In the genomic region with DNA sequence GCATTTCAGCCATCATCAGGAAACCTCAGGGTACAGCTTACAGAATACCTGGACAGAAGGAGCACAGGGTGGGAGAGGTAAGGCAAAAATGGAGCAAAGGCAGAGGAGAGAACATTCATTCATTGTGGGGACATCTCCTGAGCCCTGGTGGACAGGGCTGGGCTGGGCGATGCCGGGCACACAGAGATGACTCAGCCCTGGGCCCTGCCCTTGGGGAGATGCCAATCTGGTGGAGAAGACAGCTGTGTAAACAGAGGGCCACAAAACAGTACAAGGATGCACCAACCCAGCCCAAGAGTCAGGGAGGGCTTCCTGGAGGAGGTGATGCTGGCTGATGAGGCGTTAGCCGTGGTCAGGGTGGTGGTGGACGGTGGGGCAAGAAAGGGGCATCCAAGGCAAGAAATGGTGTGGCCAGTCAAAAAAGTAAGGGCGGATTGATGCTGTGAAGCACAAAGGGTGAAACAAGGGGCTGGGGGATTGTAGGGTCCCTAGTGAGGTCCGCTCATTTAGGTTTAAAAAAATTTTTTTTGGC, we compare ENCODE assay signal across 14 cellular contexts. TPM values are rescaled to one million over a fixed set of nuclear protein-coding genes. Genes with fewer than 3 reads are reported as not detected.
DNase-seq lines count a peak whose midpoint lies in the region; ATAC-seq and TF ChIP-seq lines count a peak whose summit lies in the region.
"Had no signal": no experiment of that assay in that cellular context is flagged by ENCODE, and none has a peak within 500 bp of the region (broad histone marks: within the 10 kb centered on the region; RNA-seq: fewer than 3 reads in every experiment).

No MANE protein-coding gene starts in this region.

- H3K27ac ChIP-seq in fibroblast of lung (ENCODE audit: insufficient read depth, low read length) (no peak overlapping the region), osteoblast (ENCODE audit: low read depth, low read length) (peak overlapping the region; percentile 83)
- H3K27ac ChIP-seq: C4-2B, parathyroid adenoma had no signal

- H3K9me3 ChIP-seq in fibroblast of lung (ENCODE audit: control insufficient read depth, insufficient read depth, low read depth, low read length) (no peaks in the 10 kb centered on the region), osteoblast (ENCODE audit: low read depth, low read length) (no peaks in the 10 kb centered on the region)

- H4K20me1 ChIP-seq in fibroblast of lung (ENCODE audit: control insufficient read depth, extremely low read depth, insufficient read depth, low read length) (no peaks in the 10 kb centered on the region), osteoblast (ENCODE audit: insufficient read depth, low read length) (no peaks in the 10 kb centered on the region)

- no peak overlapping the region for H3K4me3 ChIP-seq in fibroblast of lung (replicated peaks in 1 of 4; ENCODE audit: control extremely low read depth in 1 of 4, insufficient read depth in 1 of 4, low read depth in 3 of 4, low read length in 4 of 4)
- peak overlapping the region; percentile 33 for H3K4me3 ChIP-seq in osteoblast (ENCODE audit: insufficient read depth, low read length)

- H3K4me2 ChIP-seq in fibroblast of lung (ENCODE audit: extremely low read depth, insufficient read depth, low read length) (no peak overlapping the region), osteoblast (ENCODE audit: insufficient read depth, low read length) (peak overlapping the region; percentile 57)

- H3K36me3 ChIP-seq in fibroblast of lung (ENCODE audit: control insufficient read depth, insufficient read depth, low read length) = no peaks in the 10 kb centered on the region
- no peaks in the 10 kb centered on the region for H3K36me3 ChIP-seq in osteoblast (ENCODE audit: insufficient read depth, low read length)

- DNase-seq in EL (peak; percentile 67), T1000 (lab: John Stamatoyannopoulos, UW) (peak; percentile 58), fibroblast of lung (ENCODE audit: low read depth in 2 of 2) (peak; percentile 41 to 60), osteoblast (ENCODE audit: insufficient read length, low spot score, missing footprints) (peak; percentile 95)
- no peak for DNase-seq in NK-92 treated with Interleukin-12 subunit alpha and Interleukin-12 subunit beta, amount 100 ng/mL, for 24 hours (lab: John Stamatoyannopoulos, UW)
- DNase-seq: activated effector memory CD4-positive, alpha-beta T cell treated with Interleukin-2 at 50 U/mL for 16 hours had no signal

- H3K79me2 ChIP-seq in fibroblast of lung (ENCODE audit: control insufficient read depth, insufficient read depth, low read length) (no peaks in the 10 kb centered on the region), osteoblast (ENCODE audit: insufficient read depth, low read length) (peaks cover 12% of the 10 kb centered on the region)
- H3K79me2 ChIP-seq: parathyroid adenoma had no signal

- no peak overlapping the region for H3K9ac ChIP-seq in fibroblast of lung (ENCODE audit: insufficient read depth, low read length)
- H3K9ac ChIP-seq: parathyroid adenoma had no signal

- H3K27me3 ChIP-seq in fibroblast of lung (ENCODE audit: control insufficient read depth, insufficient read depth, low read length) (peaks cover 8% of the 10 kb centered on the region), osteoblast (ENCODE audit: insufficient read depth, low read length) (no peaks in the 10 kb centered on the region)

- H3K4me1 ChIP-seq in fibroblast of lung (ENCODE audit: control insufficient read depth, extremely low read depth, insufficient read depth, low read length) (peaks cover 6% of the 10 kb centered on the region), osteoblast (ENCODE audit: insufficient read depth, low read length) (peaks cover 39% of the 10 kb centered on the region)
- H3K4me1 ChIP-seq: parathyroid adenoma had no signal

- TF ChIP-seq CTCF in fibroblast of lung (conservative IDR thresholded peaks at IDR 0.05 in 1 of 2, IDR thresholded peaks at IDR 0.05 in 1 of 2; ENCODE audit: low read depth in 1 of 2, low read length in 2 of 2) (no peak), osteoblast (IDR thresholded peaks at IDR 0.05; ENCODE audit: extremely low read depth, low read depth, low read length) (no peak)

- H2AFZ ChIP-seq in fibroblast of lung (ENCODE audit: low read length) (no peak overlapping the region), osteoblast (ENCODE audit: low read length) (no peak overlapping the region)
- H2AFZ ChIP-seq: parathyroid adenoma had no signal

- ATAC-seq in GM19324 (IDR thresholded peaks at IDR 0.05; ENCODE audit: low FRiP score, unreplicated experiment) (no peak), HG03469 (IDR thresholded peaks at IDR 0.05; ENCODE audit: unreplicated experiment) (no peak), HG03342 (IDR thresholded peaks at IDR 0.05; ENCODE audit: unreplicated experiment) (no peak)

RNA-seq across cellular contexts. Expression of gene HAS1, which starts 3.6 kb away (rescaled TPM):
- total RNA-seq in fibroblast of lung (not detected in 2 replicates), osteoblast (5.4 and 6.2 TPM in 2 replicates)
- not detected in 2 replicates for polyA plus RNA-seq in fibroblast of lung
- not detected in 2 replicates for polyA plus RNA-seq in fibroblast of lung (2012)
- not detected in 2 replicates for polyA minus RNA-seq in fibroblast of lung (ENCODE audit: low replicate concordance)
- total RNA-seq: glomerular endothelial cell, kidney epithelial cell, SK-MEL-5 had no signal

RNA-seq across cellular contexts. Expression of gene FPR1, which starts 24.3 kb away (rescaled TPM):
- total RNA-seq in fibroblast of lung = not detected in 2 replicates
- 0.14 TPM in 1 of 2 replicates, not detected in the other for polyA plus RNA-seq in fibroblast of lung
- polyA plus RNA-seq in fibroblast of lung (2012) = not detected in 2 replicates
- polyA minus RNA-seq in fibroblast of lung (ENCODE audit: low replicate concordance) = not detected in 2 replicates
- total RNA-seq in osteoblast = 4.4 and 5.1 TPM in 2 replicates
- total RNA-seq: glomerular endothelial cell, kidney epithelial cell, SK-MEL-5 had no signal

RNA-seq across cellular contexts. Expression of gene FPR2, which starts 33.6 kb away (rescaled TPM):
- not detected in 2 replicates for total RNA-seq in fibroblast of lung
- 0.12 TPM in 1 of 2 replicates, not detected in the other for polyA plus RNA-seq in fibroblast of lung
- polyA plus RNA-seq in fibroblast of lung (2012) = not detected in 2 replicates
- polyA minus RNA-seq in fibroblast of lung (ENCODE audit: low replicate concordance) = not detected in 2 replicates
- total RNA-seq in osteoblast = 0.29 and 0.36 TPM in 2 replicates
- total RNA-seq: glomerular endothelial cell, kidney epithelial cell, SK-MEL-5 had no signal

RNA-seq across cellular contexts. Expression of gene SPACA6, which starts 34.3 kb away (rescaled TPM):
- total RNA-seq in fibroblast of lung (5.1 and 8.6 TPM in 2 replicates), osteoblast (9.4 and 12.7 TPM in 2 replicates)
- 2.8 and 5.5 TPM in 2 replicates for polyA plus RNA-seq in fibroblast of lung
- 7.4 and 10.0 TPM in 2 replicates for polyA plus RNA-seq in fibroblast of lung (2012)
- 8.7 and 12.1 TPM in 2 replicates for polyA minus RNA-seq in fibroblast of lung (ENCODE audit: low replicate concordance)
